1 cellular context compared by ENCODE assay signal in genomic region chr16:21599994-21600773, GRCh38.
A peak's percentile ranks its signal among the peaks of the same experiment; 100 is the strongest.
TF ChIP-seq lines count a peak whose summit lies in the region.

No MANE protein-coding gene starts in this region.

TF ChIP-seq in HepG2, 621 proteins besides CTCF, POLR2A, EP300 and RAD21 (continued from another document and continues in another):
- no peak for TF ChIP-seq ZNF407 (CRISPR knock-in tag; IDR thresholded peaks at IDR 0.05; ENCODE audit: not compliant biosample characterization)
- TF ChIP-seq KDM5B (CRISPR knock-in tag; IDR thresholded peaks at IDR 0.05; ENCODE audit: borderline replicate concordance): no peak
- no peak for TF ChIP-seq THAP9 (CRISPR knock-in tag; IDR thresholded peaks at IDR 0.05; ENCODE audit: borderline replicate concordance)
- no peak; the same call in 1 of the 2 replicates for TF ChIP-seq ZNF816 (CRISPR knock-in tag; IDR thresholded peaks at IDR 0.05; ENCODE audit: borderline replicate concordance)
- TF ChIP-seq CENPT (CRISPR knock-in tag; IDR thresholded peaks at IDR 0.05; ENCODE audit: low read depth): no peak
- TF ChIP-seq ZFP36L2 (CRISPR knock-in tag; IDR thresholded peaks at IDR 0.05): no peak
- TF ChIP-seq FOXO4 (CRISPR knock-in tag; conservative IDR thresholded peaks at IDR 0.05): peak; percentile 89; the same call in 1 of the 2 replicates
- no peak for TF ChIP-seq ATF7 (IDR thresholded peaks at IDR 0.05)
- no peak for TF ChIP-seq ATF7 (CRISPR knock-in tag; IDR thresholded peaks at IDR 0.05)
- TF ChIP-seq KLF9 (CRISPR knock-in tag; IDR thresholded peaks at IDR 0.05; ENCODE audit: low read depth): no peak
- 0 out of 2 replicates have a peak, but pooled peaks have one; percentile 35 for TF ChIP-seq GZF1 (CRISPR knock-in tag; IDR thresholded peaks at IDR 0.05)
- TF ChIP-seq TFDP1 (CRISPR knock-in tag; IDR thresholded peaks at IDR 0.05; ENCODE audit: borderline replicate concordance): no peak
- TF ChIP-seq ZNF17 (CRISPR knock-in tag; IDR thresholded peaks at IDR 0.05): no peak
- no peak for TF ChIP-seq RFX3 (CRISPR knock-in tag; IDR thresholded peaks at IDR 0.05)
- no peak for TF ChIP-seq ZNF282 (IDR thresholded peaks at IDR 0.05; ENCODE audit: partially characterized antibody)
- no peak for TF ChIP-seq ZFP90 (CRISPR knock-in tag; IDR thresholded peaks at IDR 0.05; ENCODE audit: borderline replicate concordance)
- no peak for TF ChIP-seq ZNF207 (IDR thresholded peaks at IDR 0.05; ENCODE audit: borderline replicate concordance)
- no peak for TF ChIP-seq MTF1 (CRISPR knock-in tag; IDR thresholded peaks at IDR 0.05)
- no peak for TF ChIP-seq NFIC (IDR thresholded peaks at IDR 0.05; ENCODE audit: low read length)
- TF ChIP-seq POLR2G (IDR thresholded peaks at IDR 0.05; ENCODE audit: low read depth, low read length): no peak
- 0 out of 2 replicates have a peak, but pooled peaks have one; percentile 17 for TF ChIP-seq PRMT3 (CRISPR knock-in tag; IDR thresholded peaks at IDR 0.05; ENCODE audit: borderline replicate concordance, low read depth)
- TF ChIP-seq SIX4 (CRISPR knock-in tag; IDR thresholded peaks at IDR 0.05): no peak
- no peak for TF ChIP-seq ZFAT (CRISPR knock-in tag; conservative IDR thresholded peaks at IDR 0.05)
- TF ChIP-seq ZNF230 (CRISPR knock-in tag; IDR thresholded peaks at IDR 0.05): no peak; the same call in 1 of the 2 replicates
- no peak for TF ChIP-seq ZNF451 (CRISPR knock-in tag; IDR thresholded peaks at IDR 0.05)
- TF ChIP-seq NFRKB (IDR thresholded peaks at IDR 0.05): no peak
- no peak for TF ChIP-seq TOE1 (CRISPR knock-in tag; IDR thresholded peaks at IDR 0.05)
- peak; percentile 60 for TF ChIP-seq ZNF777 (CRISPR knock-in tag; IDR thresholded peaks at IDR 0.05)
- TF ChIP-seq ZSCAN31 (CRISPR knock-in tag; IDR thresholded peaks at IDR 0.05; ENCODE audit: low read depth): no peak
- TF ChIP-seq ZBTB34 (CRISPR knock-in tag; IDR thresholded peaks at IDR 0.05): no peak
- TF ChIP-seq ZNF687 (CRISPR knock-in tag; IDR thresholded peaks at IDR 0.05): no peak
- TF ChIP-seq ZNF160 (CRISPR knock-in tag; IDR thresholded peaks at IDR 0.05): no peak
- peak; percentile 56; the same call in 1 of the 2 replicates for TF ChIP-seq ZNF12 (CRISPR knock-in tag; IDR thresholded peaks at IDR 0.05)
- TF ChIP-seq ARID5B (CRISPR knock-in tag; IDR thresholded peaks at IDR 0.05): no peak
